ENCODE assay signal across 15 cellular contexts in the genomic region with DNA sequence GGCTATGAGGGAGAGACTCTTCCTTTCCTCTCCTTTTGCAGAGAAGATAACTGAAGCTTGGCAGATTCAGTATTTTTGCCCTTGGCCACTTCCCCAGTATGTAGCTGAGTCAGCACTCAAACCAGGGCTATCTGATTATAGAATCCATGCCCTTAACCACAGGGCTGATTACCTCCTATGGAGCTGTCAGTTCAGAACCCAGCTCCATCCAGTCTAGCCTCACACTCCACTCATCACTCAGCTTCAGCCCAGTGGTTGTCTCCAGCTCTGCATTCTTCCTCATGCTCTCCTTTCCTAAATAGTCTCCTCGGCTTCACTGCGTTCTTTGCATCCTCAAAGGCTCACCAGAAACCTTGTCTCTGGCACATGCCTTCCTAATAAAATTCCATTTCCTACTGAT.
DNase-seq lines count a peak whose midpoint lies in the region; TF ChIP-seq lines count a peak whose summit lies in the region.
"Had no signal": no experiment of that assay in that cellular context is flagged by ENCODE, and none has a peak within 500 bp of the region (broad histone marks: within the 10 kb centered on the region; RNA-seq: fewer than 3 reads in every experiment).

No MANE protein-coding gene starts in this region.

- no peak overlapping the region for H3K9ac ChIP-seq in adipocyte (ENCODE audit: low read length)

- H3K9me3 ChIP-seq in adipocyte (ENCODE audit: control insufficient read depth, low read length): no peaks in the 10 kb centered on the region

- DNase-seq in AG08396 (ENCODE audit: low spot score) (peak; percentile 18), HT1080 (ENCODE audit: low read depth) (peak; percentile 65), adipocyte (ENCODE audit: low read depth) (peak; percentile 53), iPS-NIHi11 (ENCODE audit: low spot score) (peak; percentile 23), Kasumi-1 (lab: John Stamatoyannopoulos, UW) (no peak), NCI-H1417 treated with DMSO at 0.1 percent for 48 hours (lab: John Stamatoyannopoulos, UW) (no peak), glutamatergic neuron (no peak)
- DNase-seq in activated CD4-positive, CD25-positive, alpha-beta regulatory T cell (lab: John Stamatoyannopoulos, UW): no peak
- DNase-seq: activated CD8-positive, alpha-beta T cell treated with anti-CD3 and anti-CD28 coated beads for 36 hours; CD4-positive, alpha-beta memory T cell; effector memory CD8-positive, alpha-beta T cell; naive B cell; NCI-H1105 treated with DMSO at 0.1 percent for 48 hours had no signal

- no peaks in the 10 kb centered on the region for H3K36me3 Mint-ChIP-seq in glutamatergic neuron (ENCODE audit: unreplicated experiment)
- H3K36me3 Mint-ChIP-seq: activated naive CD4-positive, alpha-beta T cell treated with anti-CD3 and anti-CD28 coated beads, Interleukin-2, amount 50 U/mL, for 24 hours; CD4-positive, alpha-beta memory T cell; naive B cell had no signal

- H3K27ac Mint-ChIP-seq in glutamatergic neuron (ENCODE audit: unreplicated experiment): no peak overlapping the region
- H3K27ac Mint-ChIP-seq: activated CD8-positive, alpha-beta T cell treated with anti-CD3 and anti-CD28 coated beads for 36 hours; activated naive CD4-positive, alpha-beta T cell treated with anti-CD3 and anti-CD28 coated beads, Interleukin-2, amount 50 U/mL, for 24 hours; CD4-positive, alpha-beta memory T cell; effector memory CD8-positive, alpha-beta T cell; T-helper 1 cell treated with Interleukin-12 subunit alpha and Interleukin-12 subunit beta and Interleukin-4 antibody, amounts not matched to agents 30 μg/mL and 1 μg/mL, for 36 hours had no signal

- H3K4me1 ChIP-seq in adipocyte (ENCODE audit: control insufficient read depth, insufficient read depth, low read length): peaks cover 10% of the 10 kb centered on the region

- H3K9me3 Mint-ChIP-seq in glutamatergic neuron (ENCODE audit: unreplicated experiment): no peaks in the 10 kb centered on the region
- H3K9me3 Mint-ChIP-seq: activated CD8-positive, alpha-beta T cell treated with anti-CD3 and anti-CD28 coated beads for 36 hours; activated naive CD4-positive, alpha-beta T cell treated with anti-CD3 and anti-CD28 coated beads, Interleukin-2, amount 50 U/mL, for 24 hours; effector memory CD8-positive, alpha-beta T cell; T-helper 1 cell treated with Interleukin-12 subunit alpha and Interleukin-12 subunit beta and Interleukin-4 antibody, amounts not matched to agents 30 μg/mL and 1 μg/mL, for 36 hours had no signal

- no peak overlapping the region for H3K4me3 Mint-ChIP-seq in glutamatergic neuron (ENCODE audit: unreplicated experiment)
- H3K4me3 Mint-ChIP-seq: activated CD8-positive, alpha-beta T cell treated with anti-CD3 and anti-CD28 coated beads for 36 hours; activated naive CD4-positive, alpha-beta T cell treated with anti-CD3 and anti-CD28 coated beads, Interleukin-2, amount 50 U/mL, for 24 hours; CD4-positive, alpha-beta memory T cell; effector memory CD8-positive, alpha-beta T cell; naive B cell; T-helper 1 cell treated with Interleukin-12 subunit alpha and Interleukin-12 subunit beta and Interleukin-4 antibody, amounts not matched to agents 30 μg/mL and 1 μg/mL, for 36 hours had no signal

- H3K4me3 ChIP-seq in adipocyte (ENCODE audit: low read length): no peak overlapping the region

- no peak for TF ChIP-seq CTCF in glutamatergic neuron (IDR thresholded peaks at IDR 0.05; ENCODE audit: partially characterized antibody, unreplicated experiment)

- no peaks in the 10 kb centered on the region for H3K36me3 ChIP-seq in adipocyte (ENCODE audit: control insufficient read depth, insufficient read depth, low read length, severe bottlenecking)

- no peaks in the 10 kb centered on the region for H3K27me3 ChIP-seq in adipocyte (replicated peaks; ENCODE audit: control insufficient read depth, insufficient read depth, low read length)

- H3K27me3 Mint-ChIP-seq in glutamatergic neuron (ENCODE audit: unreplicated experiment): no peaks in the 10 kb centered on the region
- H3K27me3 Mint-ChIP-seq: activated naive CD4-positive, alpha-beta T cell treated with anti-CD3 and anti-CD28 coated beads, Interleukin-2, amount 50 U/mL, for 24 hours had no signal

- H3K4me1 Mint-ChIP-seq in glutamatergic neuron (ENCODE audit: low read depth, unreplicated experiment): no peaks in the 10 kb centered on the region
- H3K4me1 Mint-ChIP-seq: activated naive CD4-positive, alpha-beta T cell treated with anti-CD3 and anti-CD28 coated beads, Interleukin-2, amount 50 U/mL, for 24 hours; CD4-positive, alpha-beta memory T cell; naive B cell had no signal

Comparison
In these comparisons a context has a peak if more than half of its experiments do, and no peak if none do; other contexts are left out.
1. DNase-seq: peak in AG08396 (single experiment), HT1080 (single experiment), adipocyte (single experiment) and iPS-NIHi11 (single experiment); none in activated CD4-positive, CD25-positive, alpha-beta regulatory T cell (0 of 4), Kasumi-1 (0 of 2), NCI-H1417 treated with DMSO at 0.1 percent for 48 hours (single experiment) and glutamatergic neuron (single experiment).